28 cellular contexts compared by ENCODE assay signal in genomic region chr9:136199391-136200288, GRCh38. TPM values are rescaled to one million over a fixed set of nuclear protein-coding genes. Genes with fewer than 3 reads are reported as not detected.
DNase-seq lines count a peak whose midpoint lies in the region; ATAC-seq and TF ChIP-seq lines count a peak whose summit lies in the region.
"Had no signal": no experiment of that assay in that cellular context is flagged by ENCODE, and none has a peak within 500 bp of the region (broad histone marks: within the 10 kb centered on the region; RNA-seq: fewer than 3 reads in every experiment).

No MANE protein-coding gene starts in this region.

- H3K36me3 ChIP-seq in SK-N-SH (replicated peaks in 1 of 2; ENCODE audit: control insufficient read depth in 1 of 2, insufficient read depth in 2 of 2, low read length in 1 of 2) (no peaks in the 10 kb centered on the region), HUES48 (ENCODE audit: control insufficient read depth, insufficient read depth, low read length) (no peaks in the 10 kb centered on the region), neural cell (ENCODE audit: insufficient read depth, low read length) (no peaks in the 10 kb centered on the region), mucosa of descending colon (ENCODE audit: low read depth) (no peaks in the 10 kb centered on the region)
- H3K36me3 ChIP-seq: BLaER1, HAP-1 had no signal

- H3K27me3 ChIP-seq in SK-N-SH (ENCODE audit: insufficient read depth), result peaks cover 86% of the 10 kb centered on the region
- H3K27me3 ChIP-seq in HUES48 (ENCODE audit: control insufficient read depth, insufficient read depth, low read length), result peaks cover 99% of the 10 kb centered on the region
- peaks cover 96% of the 10 kb centered on the region for H3K27me3 ChIP-seq in neural cell (ENCODE audit: insufficient read depth, low read depth, low read length)

- H3K9me3 ChIP-seq in SK-N-SH, result no peaks in the 10 kb centered on the region
- no peaks in the 10 kb centered on the region for H3K9me3 ChIP-seq in HUES48 (ENCODE audit: control insufficient read depth, insufficient read depth, low read length)
- no peaks in the 10 kb centered on the region for H3K9me3 ChIP-seq in neural cell (ENCODE audit: low read length)
- H3K9me3 ChIP-seq in mucosa of descending colon, result no peaks in the 10 kb centered on the region
- H3K9me3 ChIP-seq: HAP-1 had no signal

- H3K4me1 ChIP-seq in SK-N-SH (ENCODE audit: control insufficient read depth in 1 of 2, insufficient read depth in 2 of 2, low read depth in 1 of 2, low read length in 1 of 2), result no peaks in the 10 kb centered on the region; a peak in 1 of 4 replicates
- peaks cover 28% of the 10 kb centered on the region for H3K4me1 ChIP-seq in HUES48 (ENCODE audit: control insufficient read depth, insufficient read depth, low read length)
- no peaks in the 10 kb centered on the region for H3K4me1 ChIP-seq in mucosa of descending colon (ENCODE audit: low read depth)
- H3K4me1 ChIP-seq: HAP-1 had no signal

- H3K27me3 Mint-ChIP-seq in WTC11 (ENCODE audit: low read depth), result peaks cover 97% of the 10 kb centered on the region

- H3K4me1 Mint-ChIP-seq in WTC11, result peaks cover 22% of the 10 kb centered on the region

- H3F3A ChIP-seq in SK-N-SH (replicated peaks; ENCODE audit: insufficient read depth) (no peaks in the 10 kb centered on the region), neural cell (ENCODE audit: insufficient read depth, low read length, poor library complexity, severe bottlenecking) (no peaks in the 10 kb centered on the region)

- TF ChIP-seq CTCF in SK-N-SH (IDR thresholded peaks at IDR 0.05) (no peak), WTC11 (IDR thresholded peaks at IDR 0.05) (no peak), neural cell (IDR thresholded peaks at IDR 0.05; ENCODE audit: poor library complexity, severe bottlenecking) (no peak), mucosa of descending colon (IDR thresholded peaks at IDR 0.05) (no peak)

- H3K4me3 ChIP-seq in SK-N-SH (ENCODE audit: low read depth in 2 of 2, low read length in 1 of 2) (no peak overlapping the region), HUES48 (ENCODE audit: low read depth, low read length) (peak overlapping the region; percentile 21; the same call in 1 of the 2 replicates), neural cell (ENCODE audit: low read length) (peak overlapping the region; percentile 33), mucosa of descending colon (no peak overlapping the region)
- H3K4me3 ChIP-seq: BLaER1, HAP-1 had no signal

- no peak for TF ChIP-seq EP300 in SK-N-SH (IDR thresholded peaks at IDR 0.05; ENCODE audit: borderline replicate concordance in 1 of 2, low read depth in 1 of 2, low read length in 1 of 2)
- TF ChIP-seq EP300 in neural cell (conservative IDR thresholded peaks at IDR 0.05; ENCODE audit: poor library complexity, severe bottlenecking), result no peak

- CTCF ChIA-PET in SK-N-SH (lab: Yijun Ruan, JAX), result interaction anchor here (1.1 to 2.2 kb wide), 3 partner anchors 13 to 29 kb away, joined by 5 read pairs; no protein-coding TSS in a partner anchor
- CTCF ChIA-PET in WTC11 (lab: Charles Lee), result interaction anchor here (1.0 to 2.2 kb wide), 2 partner anchors 61 kb away, joined by 4 to 7 read pairs; no protein-coding TSS in a partner anchor

- no peak overlapping the region for H3K27ac Mint-ChIP-seq in WTC11
- H3K27ac Mint-ChIP-seq: CD4-positive, CD25-positive, alpha-beta regulatory T cell; HFFc6; T-helper 1 cell treated with Interleukin-12 subunit alpha and Interleukin-12 subunit beta and Interleukin-4 antibody, amounts not matched to agents 30 μg/mL and 1 μg/mL, for 36 hours had no signal

- ATAC-seq in SK-N-SH treated with all-trans-retinoic acid at 6 μM for 48 hours (no peak), WTC11 (no peak), mucosa of descending colon (no peak), HG02870 (IDR thresholded peaks at IDR 0.05; ENCODE audit: unreplicated experiment) (no peak)
- ATAC-seq: PC-3 had no signal

- H3K27ac ChIP-seq in SK-N-SH (ENCODE audit: low read depth in 2 of 2, low read length in 1 of 2), result no peak overlapping the region
- no peak overlapping the region for H3K27ac ChIP-seq in HUES48 (ENCODE audit: low read depth, low read length)
- no peak overlapping the region for H3K27ac ChIP-seq in neural cell (ENCODE audit: low read length)
- H3K27ac ChIP-seq: BLaER1 had no signal

- no peak for DNase-seq in SK-N-SH
- no peak for DNase-seq in WTC11 (ENCODE audit: low spot score)
- no peak for DNase-seq in mucosa of descending colon
- DNase-seq in nucleus accumbens (lab: John Stamatoyannopoulos, UW), result no peak
- DNase-seq: CD4-positive, CD25-positive, alpha-beta regulatory T cell; DMS79; EL; GF-D8; HFFc6; Karpas-422; NCI-H1092; NCI-H146; NCI-H1930; NCI-H446; NCI-H524 treated with DMSO at 0.1 percent for 48 hours; NCI-H774; PC-3; Right ventricle myocardium superior had no signal

- H3K36me3 Mint-ChIP-seq in WTC11, result no peaks in the 10 kb centered on the region
- H3K36me3 Mint-ChIP-seq: CD4-positive, CD25-positive, alpha-beta regulatory T cell; IgD-negative memory B cell had no signal

- peaks cover 32% of the 10 kb centered on the region for H4K20me1 ChIP-seq in SK-N-SH (ENCODE audit: insufficient read depth)
- H4K20me1 ChIP-seq in neural cell (ENCODE audit: insufficient read depth), result no peaks in the 10 kb centered on the region

- 17% methylated on average over 22 of the region's 71 CpGs for WGBS in SK-N-SH (ENCODE audit: low lambda C conversion rate)

- no peaks in the 10 kb centered on the region for H3K79me2 ChIP-seq in SK-N-SH (ENCODE audit: insufficient read depth)
- H3K79me2 ChIP-seq in neural cell (replicated peaks; ENCODE audit: insufficient read depth, low read length), result no peaks in the 10 kb centered on the region

- H3K9me3 Mint-ChIP-seq in WTC11, result no peaks in the 10 kb centered on the region
- H3K9me3 Mint-ChIP-seq: CD4-positive, CD25-positive, alpha-beta regulatory T cell; HFFc6; IgD-negative memory B cell; T-helper 1 cell treated with Interleukin-12 subunit alpha and Interleukin-12 subunit beta and Interleukin-4 antibody, amounts not matched to agents 30 μg/mL and 1 μg/mL, for 36 hours had no signal

- no peak overlapping the region for H3K4me2 ChIP-seq in SK-N-SH
- H3K4me2 ChIP-seq in neural cell (ENCODE audit: low read length), result no peak overlapping the region
- H3K4me2 ChIP-seq: BLaER1 had no signal

- H3K9me2 ChIP-seq in SK-N-SH (no peaks in the 10 kb centered on the region), neural cell (ENCODE audit: insufficient read depth, low read length) (no peaks in the 10 kb centered on the region)

- POLR2A ChIA-PET in SK-N-SH (lab: Yijun Ruan, JAX) (no interaction called here), WTC11 (lab: Charles Lee) (no interaction called here)

- H2AFZ ChIP-seq in SK-N-SH (ENCODE audit: low read depth) (no peak overlapping the region), neural cell (ENCODE audit: low read depth, low read length) (no peak overlapping the region)

- intact Hi-C loops in mucosa of descending colon (cut with DNase I, micrococcal nuclease), result no loop called here

- H3K4me3 Mint-ChIP-seq in WTC11, result peak overlapping the region; percentile 4; the same call in 1 of the 2 replicates
- H3K4me3 Mint-ChIP-seq: CD4-positive, CD25-positive, alpha-beta regulatory T cell; HFFc6; T-helper 1 cell treated with Interleukin-12 subunit alpha and Interleukin-12 subunit beta and Interleukin-4 antibody, amounts not matched to agents 30 μg/mL and 1 μg/mL, for 36 hours had no signal

- TF ChIP-seq RAD21 in SK-N-SH (IDR thresholded peaks at IDR 0.05; ENCODE audit: low read length) (no peak), neural cell (conservative IDR thresholded peaks at IDR 0.05) (no peak)

- H3K9ac ChIP-seq in SK-N-SH (no peak overlapping the region), HUES48 (ENCODE audit: low read depth, low read length) (no peak overlapping the region), neural cell (ENCODE audit: low read length) (no peak overlapping the region)
- H3K9ac ChIP-seq: BLaER1 had no signal

TF ChIP-seq in SK-N-SH, 30 proteins besides CTCF, POLR2A, EP300 and RAD21 (continues in another document):
- TF ChIP-seq EZH2phosphoT487 (IDR thresholded peaks at IDR 0.05; ENCODE audit: borderline replicate concordance, low read depth), result peak; percentile 82; the same call in 1 of the 2 replicates

TF ChIP-seq in neural cell, 6 proteins besides CTCF, POLR2A, EP300 and RAD21 (continues in another document):
- TF ChIP-seq EZH2 (IDR thresholded peaks at IDR 0.05; ENCODE audit: borderline replicate concordance, insufficient read depth, low read length, poor library complexity, severe bottlenecking), result peak; percentile 96
- TF ChIP-seq POLR2AphosphoS5 (IDR thresholded peaks at IDR 0.05), result peak; percentile 8

RNA-seq across cellular contexts. Expression of gene LHX3, which starts 5.3 kb away (rescaled TPM):
- polyA plus RNA-seq in SK-N-SH (2012; rRNA removed) (not detected in 2 replicates), neural cell (not detected in 2 replicates)
- not detected in 2 replicates for polyA plus RNA-seq in SK-N-SH (2012; cell fraction: cytosol; rRNA removed)
- 0.02 and 0.04 TPM in 2 replicates for polyA plus RNA-seq in SK-N-SH (2012; cell fraction: nucleus; rRNA removed)
- total RNA-seq in WTC11 (2021) (0.11 TPM in 1 of 3 replicates, not detected in the others), mucosa of descending colon (not detected)
- 0.23 TPM in 1 of 2 replicates, not detected in the other for polyA minus RNA-seq in neural cell
- total RNA-seq: A172; CD4-positive, CD25-positive, alpha-beta regulatory T cell; HFFc6; PC-3; Right ventricle myocardium superior; SK-MEL-5 had no signal
- polyA plus RNA-seq: CD4-positive, CD25-positive, alpha-beta regulatory T cell; IgD-negative memory B cell had no signal

RNA-seq across cellular contexts. Expression of gene QSOX2, which starts 46.0 kb away (rescaled TPM):
- polyA plus RNA-seq in SK-N-SH (2012; rRNA removed) (25.5 and 26.6 TPM in 2 replicates), neural cell (20.7 and 25.1 TPM in 2 replicates)
- 20.2 and 23.7 TPM in 2 replicates for polyA plus RNA-seq in SK-N-SH (2012; cell fraction: cytosol; rRNA removed)
- polyA plus RNA-seq in SK-N-SH (2012; cell fraction: nucleus; rRNA removed), result 31.2 and 37.5 TPM in 2 replicates
- total RNA-seq in WTC11 (2021) (31.7 to 33.4 TPM (median 33.2 TPM) in 3 replicates), mucosa of descending colon (1 to 10 TPM; 6.1 to 8.1 (median 7.1) TPM)
- 12.7 and 17.8 TPM in 2 replicates for polyA minus RNA-seq in neural cell

Comparison
In these comparisons a context has a peak if more than half of its experiments do, and no peak if none do; other contexts are left out.
1. H3K4me3 ChIP-seq: peak in HUES48 (single experiment) and neural cell (single experiment); none in SK-N-SH (0 of 2) and mucosa of descending colon (single experiment).